Comparison of ENCODE assay signal across 8 cellular contexts in genomic region chr15:60592386-60593339, GRCh38.
DNase-seq lines count a peak whose midpoint lies in the region; ATAC-seq and TF ChIP-seq lines count a peak whose summit lies in the region.

No MANE protein-coding gene starts in this region.

- peak; percentile 89 for DNase-seq in AG20443 (ENCODE audit: low spot score)
- DNase-seq in NCI-H774 (lab: John Stamatoyannopoulos, UW): peak; percentile 84
- DNase-seq in activated CD8-positive, alpha-beta memory T cell treated with anti-CD3 and anti-CD28 coated beads, Interleukin-2, amount 50 U/mL, for 1 hour (ENCODE audit: extremely low read depth): peak; percentile 59
- DNase-seq in endothelial cell (ENCODE audit: low spot score): peak; percentile 73
- DNase-seq in stimulated activated CD8-positive, alpha-beta memory T cell treated with anti-CD3 and anti-CD28 coated beads, Interleukin-4, amount 100 ng/mL, for 1 hour (ENCODE audit: low read depth in 2 of 2, low spot score in 1 of 2): peak; percentile 64 to 67

- no peaks in the 10 kb centered on the region for H3K9me3 ChIP-seq in mononuclear cell (ENCODE audit: low read depth, low read length)

- peak; percentile 12 for TF ChIP-seq POLR2A in GM19099 (IDR thresholded peaks at IDR 0.05; ENCODE audit: extremely low read depth, insufficient read length, low read depth)

- H3K9me3 Mint-ChIP-seq in endothelial cell (ENCODE audit: unreplicated experiment): no peaks in the 10 kb centered on the region

- peaks cover 15% of the 10 kb centered on the region for H3K4me1 ChIP-seq in mononuclear cell (ENCODE audit: insufficient read depth, low read length)

- peaks cover 57% of the 10 kb centered on the region for H3K27me3 ChIP-seq in mononuclear cell (ENCODE audit: insufficient read depth, low read length)

- H3K36me3 Mint-ChIP-seq in endothelial cell (ENCODE audit: low read depth, unreplicated experiment): peaks cover 4% of the 10 kb centered on the region

- peak overlapping the region; percentile 61 for H3K4me3 ChIP-seq in mononuclear cell (ENCODE audit: low read length)

- peak overlapping the region; percentile 87 for H3K4me3 Mint-ChIP-seq in endothelial cell (ENCODE audit: unreplicated experiment)

- peaks cover 12% of the 10 kb centered on the region for H3K4me1 Mint-ChIP-seq in endothelial cell (ENCODE audit: unreplicated experiment)

- H3K27ac Mint-ChIP-seq in endothelial cell (ENCODE audit: unreplicated experiment): peak overlapping the region; percentile 61

- peaks cover 9% of the 10 kb centered on the region for H3K27me3 Mint-ChIP-seq in endothelial cell (ENCODE audit: unreplicated experiment)

- peak; percentile 86 for ATAC-seq in HG03439 (IDR thresholded peaks at IDR 0.05; ENCODE audit: unreplicated experiment)

- peak; percentile 15 for TF ChIP-seq CTCF in endothelial cell (IDR thresholded peaks at IDR 0.05; ENCODE audit: unreplicated experiment)

Comparison
In these comparisons a context has a peak if more than half of its experiments do, and no peak if none do; other contexts are left out.
1. Peak in every context shown above with its lines: DNase-seq, ATAC-seq and H3K4me3 ChIP-seq.